ENCODE assay signal across 8 cellular contexts in genomic region chrX:71095555-71095970, GRCh38. TPM values are rescaled to one million over a fixed set of nuclear protein-coding genes. Genes with fewer than 3 reads are reported as not detected.
DNase-seq lines count a peak whose midpoint lies in the region; ATAC-seq and TF ChIP-seq lines count a peak whose summit lies in the region.

FOXO4 (plus strand) TSS chrX:71095851; CDS start chrX:71096529, 678 bp downstream.

- H3K4me2 ChIP-seq in mesendoderm (ENCODE audit: low read length), result peak within 1 kb of the TSS; percentile 80

- H3K27me3 ChIP-seq in CD4-positive, alpha-beta T cell (ENCODE audit: control insufficient read depth, insufficient read depth, low read length), result no peaks in the 10 kb centered on the region
- H3K27me3 ChIP-seq in effector memory CD4-positive, alpha-beta T cell (replicated peaks; ENCODE audit: control insufficient read depth, insufficient read depth, low read length, poor library complexity, severe bottlenecking), result no peaks in the 10 kb centered on the region
- no peaks in the 10 kb centered on the region for H3K27me3 ChIP-seq in mesendoderm (ENCODE audit: insufficient read depth, low read length, poor library complexity)

- H3K23ac ChIP-seq in mesendoderm (ENCODE audit: low read length), result no peak within 1 kb of the TSS

- peak within 1 kb of the TSS; percentile 66 for H3K4me3 ChIP-seq in effector memory CD4-positive, alpha-beta T cell (ENCODE audit: insufficient read depth, low read depth, low read length, poor library complexity, severe bottlenecking)
- H3K4me3 ChIP-seq in mesendoderm (ENCODE audit: low read length), result peak within 1 kb of the TSS; percentile 73

- H4K5ac ChIP-seq in mesendoderm (ENCODE audit: low read length), result no peak within 1 kb of the TSS

- H3K4ac ChIP-seq in mesendoderm (ENCODE audit: low read depth, low read length), result peak within 1 kb of the TSS; percentile 70

- H3K4me3 Mint-ChIP-seq in CD4-positive, alpha-beta T cell, result peak within 1 kb of the TSS; percentile 96

- H3K79me2 ChIP-seq in mesendoderm (ENCODE audit: control insufficient read depth, insufficient read depth, low read length), result no peaks in the 10 kb centered on the region

- intact Hi-C loops in CD4-positive, alpha-beta T cell (cut with DNase I, micrococcal nuclease), result loop anchor here (10.0 kb wide), 1 partner anchor 159 kb away; the partner anchor contains the start of gene ZMYM3 (in 2 of the 2)

- peaks cover 9% of the 10 kb centered on the region for H3K36me3 Mint-ChIP-seq in CD4-positive, alpha-beta T cell (ENCODE audit: low read depth)

- no peak within 1 kb of the TSS for H2AK5ac ChIP-seq in mesendoderm (ENCODE audit: low read length)

- peaks cover 17% of the 10 kb centered on the region for H3K4me1 ChIP-seq in effector memory CD4-positive, alpha-beta T cell (ENCODE audit: control insufficient read depth, insufficient read depth, low read length, poor library complexity, severe bottlenecking)
- peaks cover 2% of the 10 kb centered on the region for H3K4me1 ChIP-seq in mesendoderm (ENCODE audit: control insufficient read depth, low read depth, low read length)

- no peaks in the 10 kb centered on the region for H3K36me3 ChIP-seq in effector memory CD4-positive, alpha-beta T cell (ENCODE audit: control insufficient read depth, insufficient read depth, low read length)
- no peaks in the 10 kb centered on the region for H3K36me3 ChIP-seq in mesendoderm (ENCODE audit: control insufficient read depth, insufficient read depth, low read length)

- POLR2A ChIA-PET in CD4-positive, alpha-beta T cell (lab: Charles Lee), result interaction anchor here (0.6 to 2.8 kb wide), 10 partner anchors 9 to 270 kb away, joined by 3 to 34 read pairs (median 5); partner anchors contain the start of genes IL2RG, MED12, NONO and SNX12

- no peak within 1 kb of the TSS for H2BK120ac ChIP-seq in mesendoderm (ENCODE audit: low read depth, low read length)

- H3K18ac ChIP-seq in mesendoderm (ENCODE audit: low read length), result peak within 1 kb of the TSS; percentile 79

- no peak within 1 kb of the TSS for H2BK5ac ChIP-seq in mesendoderm (ENCODE audit: low read length)

- H3K79me1 ChIP-seq in mesendoderm (ENCODE audit: low read length), result no peaks in the 10 kb centered on the region

- H3K9ac ChIP-seq in mesendoderm (ENCODE audit: low read length), result peak within 1 kb of the TSS; percentile 72

- H2BK15ac ChIP-seq in mesendoderm (replicated peaks; ENCODE audit: low read depth), result no peak within 1 kb of the TSS

- ATAC-seq in CD4-positive, alpha-beta T cell (ENCODE audit: poor library complexity), result peak; percentile 85
- ATAC-seq in GM19467 (IDR thresholded peaks at IDR 0.05; ENCODE audit: unreplicated experiment), result peak; percentile 87

- H3K9me3 ChIP-seq in CD4-positive, alpha-beta T cell (ENCODE audit: control insufficient read depth, low read length), result no peaks in the 10 kb centered on the region
- H3K9me3 ChIP-seq in effector memory CD4-positive, alpha-beta T cell (ENCODE audit: control insufficient read depth, low read length), result no peaks in the 10 kb centered on the region

- peak within 1 kb of the TSS; percentile 41 for H3K27ac ChIP-seq in CD4-positive, alpha-beta T cell (ENCODE audit: low read depth, low read length)
- peak within 1 kb of the TSS; percentile 75 for H3K27ac ChIP-seq in effector memory CD4-positive, alpha-beta T cell (ENCODE audit: insufficient read depth, low read length, poor library complexity, severe bottlenecking)
- H3K27ac ChIP-seq in mesendoderm (ENCODE audit: low read depth, low read length), result no peak within 1 kb of the TSS

- peak; percentile 75 to 90 (median 83) for DNase-seq in CD4-positive, alpha-beta T cell
- DNase-seq in HS-5 (ENCODE audit: low read depth) (peak; percentile 35), NK-92 (lab: John Stamatoyannopoulos, UW; ENCODE audit: unreplicated experiment) (peak; percentile 11), mesendoderm (peak; percentile 94)
- DNase-seq in activated CD8-positive, alpha-beta memory T cell treated with anti-CD3 and anti-CD28 coated beads for 24 hours, result peak; percentile 91
- peak; percentile 79 to 86 (median 84) for DNase-seq in effector memory CD4-positive, alpha-beta T cell
- DNase-seq in stimulated activated CD8-positive, alpha-beta memory T cell treated with anti-CD3 and anti-CD28 coated beads, Interleukin-12 subunit alpha, Interleukin-12 subunit beta, amount 100 ng/mL, for 4 hours (ENCODE audit: low read depth), result peak; percentile 79

- peak within 1 kb of the TSS; percentile 79 for H3K56ac ChIP-seq in mesendoderm (ENCODE audit: low read length)

- TF ChIP-seq CTCF in CD4-positive, alpha-beta T cell (IDR thresholded peaks at IDR 0.05), result no peak

- CTCF ChIA-PET in CD4-positive, alpha-beta T cell (lab: Charles Lee), result interaction anchor here (1.1 kb wide), 1 partner anchor 34 kb away, joined by 4 read pairs; no protein-coding TSS in a partner anchor

- H3K4me1 Mint-ChIP-seq in CD4-positive, alpha-beta T cell (ENCODE audit: low read depth), result peaks cover 50% of the 10 kb centered on the region

- no peak within 1 kb of the TSS for H4K8ac ChIP-seq in mesendoderm (ENCODE audit: low read depth, low read length)

- H3K27ac Mint-ChIP-seq in CD4-positive, alpha-beta T cell, result peak within 1 kb of the TSS; percentile 98

- no peaks in the 10 kb centered on the region for H3K9me3 Mint-ChIP-seq in CD4-positive, alpha-beta T cell

- H3K27me3 Mint-ChIP-seq in CD4-positive, alpha-beta T cell, result no peaks in the 10 kb centered on the region

- WGBS in mesendoderm (ENCODE audit: extremely low coverage, insufficient coverage, low lambda C conversion rate), result no CpG with 5 or more reads among the region's 28 CpGs

RNA-seq across cellular contexts. Expression of gene FOXO4, which starts in this region (rescaled TPM):
- total RNA-seq in CD4-positive, alpha-beta T cell, result 10 to 100 TPM; 20.9 to 23.8 TPM
- polyA plus RNA-seq in mesendoderm (2013, experiment 1 of 2), result 23.8 TPM
- polyA plus RNA-seq in mesendoderm (2013, experiment 2 of 2), result 24.1 TPM

Comparison
In these comparisons a context has a peak if more than half of its experiments do, and no peak if none do; other contexts are left out.
1. DNase-seq: peak in every context shown above with its lines; median percentile 94 in mesendoderm; 91 in activated CD8-positive, alpha-beta memory T cell treated with anti-CD3 and anti-CD28 coated beads for 24 hours; 84 in effector memory CD4-positive, alpha-beta T cell; 83 in CD4-positive, alpha-beta T cell; 79 in stimulated activated CD8-positive, alpha-beta memory T cell treated with anti-CD3 and anti-CD28 coated beads, Interleukin-12 subunit alpha, Interleukin-12 subunit beta, amount 100 ng/mL, for 4 hours; 35 in HS-5; 11 in NK-92.